8 cellular contexts compared by ENCODE assay signal in genomic region chr19:39970424-39970673, GRCh38. TPM values are rescaled to one million over a fixed set of nuclear protein-coding genes. Genes with fewer than 3 reads are reported as not detected.
A peak's percentile ranks its signal among the peaks of the same experiment; 100 is the strongest.
DNase-seq lines count a peak whose midpoint lies in the region; ATAC-seq lines count a peak whose summit lies in the region.

No MANE protein-coding gene starts in this region.

- H3K36me3 ChIP-seq in iPS-15b (ENCODE audit: control insufficient read depth, insufficient read depth, low read length) = peaks cover 26% of the 10 kb centered on the region

- DNase-seq in NCI-H2171 (lab: John Stamatoyannopoulos, UW) (peak; percentile 29), NCI-H2171 treated with DMSO at 0.1 percent for 48 hours (lab: John Stamatoyannopoulos, UW) (no peak), A172 (ENCODE audit: low spot score) (no peak)
- no peak for DNase-seq in stimulated activated effector memory CD8-positive, alpha-beta T cell treated with anti-CD3 and anti-CD28 coated beads, Interleukin-12 subunit alpha, Interleukin-12 subunit beta, amount 100 ng/mL, for 72 hours (ENCODE audit: low spot score in 2 of 2)

- H3K27me3 Mint-ChIP-seq in IgD-negative memory B cell = no peaks in the 10 kb centered on the region
- H3K27me3 Mint-ChIP-seq in activated T-helper 17 cell treated with anti-CD3 and anti-CD28 coated beads, Interleukin-2, amount 50 U/mL, for 72 hours = no peaks in the 10 kb centered on the region

- peak; percentile 38 for ATAC-seq in activated T-helper 17 cell treated with anti-CD3 and anti-CD28 coated beads, Interleukin-2, amount 50 U/mL, for 72 hours (replicated peaks)
- peak; percentile 52 for ATAC-seq in stimulated activated effector memory CD8-positive, alpha-beta T cell treated with anti-CD3 and anti-CD28 coated beads, Interleukin-12 subunit alpha, Interleukin-12 subunit beta, amount 100 ng/mL, for 72 hours
- no peak for ATAC-seq in GM18858 (IDR thresholded peaks at IDR 0.05; ENCODE audit: unreplicated experiment)

- no peaks in the 10 kb centered on the region for H3K4me1 ChIP-seq in iPS-15b (ENCODE audit: control insufficient read depth, insufficient read depth, low read length)

- no peaks in the 10 kb centered on the region for H3K27me3 ChIP-seq in iPS-15b (ENCODE audit: control insufficient read depth, insufficient read depth, low read length)

- peak overlapping the region; percentile 88 to 98 (median 96) for H3K4me3 Mint-ChIP-seq in IgD-negative memory B cell
- peak overlapping the region; percentile 97 for H3K4me3 Mint-ChIP-seq in activated T-helper 17 cell treated with anti-CD3 and anti-CD28 coated beads, Interleukin-2, amount 50 U/mL, for 72 hours
- peak overlapping the region; percentile 97 for H3K4me3 Mint-ChIP-seq in stimulated activated effector memory CD8-positive, alpha-beta T cell treated with anti-CD3 and anti-CD28 coated beads, Interleukin-12 subunit alpha, Interleukin-12 subunit beta, amount 100 ng/mL, for 72 hours

- H3K9ac ChIP-seq in iPS-15b (ENCODE audit: low read depth, low read length) = peak overlapping the region; percentile 71

- peak overlapping the region; percentile 70 to 98 (median 97) for H3K27ac Mint-ChIP-seq in IgD-negative memory B cell
- H3K27ac Mint-ChIP-seq in activated T-helper 17 cell treated with anti-CD3 and anti-CD28 coated beads, Interleukin-2, amount 50 U/mL, for 72 hours = peak overlapping the region; percentile 99
- peak overlapping the region; percentile 99 for H3K27ac Mint-ChIP-seq in stimulated activated effector memory CD8-positive, alpha-beta T cell treated with anti-CD3 and anti-CD28 coated beads, Interleukin-12 subunit alpha, Interleukin-12 subunit beta, amount 100 ng/mL, for 72 hours

- H3K9me3 Mint-ChIP-seq in IgD-negative memory B cell = no peaks in the 10 kb centered on the region
- H3K9me3 Mint-ChIP-seq in activated T-helper 17 cell treated with anti-CD3 and anti-CD28 coated beads, Interleukin-2, amount 50 U/mL, for 72 hours = no peaks in the 10 kb centered on the region
- no peaks in the 10 kb centered on the region for H3K9me3 Mint-ChIP-seq in stimulated activated effector memory CD8-positive, alpha-beta T cell treated with anti-CD3 and anti-CD28 coated beads, Interleukin-12 subunit alpha, Interleukin-12 subunit beta, amount 100 ng/mL, for 72 hours

- H3K4me1 Mint-ChIP-seq in IgD-negative memory B cell = peaks cover 19 to 29% (median 21%) of the 10 kb centered on the region in 3 donors
- peaks cover 27% of the 10 kb centered on the region for H3K4me1 Mint-ChIP-seq in activated T-helper 17 cell treated with anti-CD3 and anti-CD28 coated beads, Interleukin-2, amount 50 U/mL, for 72 hours
- H3K4me1 Mint-ChIP-seq in stimulated activated effector memory CD8-positive, alpha-beta T cell treated with anti-CD3 and anti-CD28 coated beads, Interleukin-12 subunit alpha, Interleukin-12 subunit beta, amount 100 ng/mL, for 72 hours = peaks cover 62% of the 10 kb centered on the region

- no peaks in the 10 kb centered on the region for H3K9me3 ChIP-seq in iPS-15b (ENCODE audit: control insufficient read depth, insufficient read depth, low read length)

- H3K4me3 ChIP-seq in iPS-15b (ENCODE audit: low read depth, low read length) = peak overlapping the region; percentile 96

- peaks cover 7% of the 10 kb centered on the region for H3K36me3 Mint-ChIP-seq in IgD-negative memory B cell
- H3K36me3 Mint-ChIP-seq in activated T-helper 17 cell treated with anti-CD3 and anti-CD28 coated beads, Interleukin-2, amount 50 U/mL, for 72 hours (ENCODE audit: low read depth) = peaks cover 65% of the 10 kb centered on the region
- H3K36me3 Mint-ChIP-seq in stimulated activated effector memory CD8-positive, alpha-beta T cell treated with anti-CD3 and anti-CD28 coated beads, Interleukin-12 subunit alpha, Interleukin-12 subunit beta, amount 100 ng/mL, for 72 hours = peaks cover 54% of the 10 kb centered on the region

RNA-seq across cellular contexts. Expression of gene PSMC4, which starts 0.6 kb away (rescaled TPM):
- polyA plus RNA-seq in IgD-negative memory B cell = 98.9 TPM
- total RNA-seq in activated T-helper 17 cell treated with anti-CD3 and anti-CD28 coated beads, Interleukin-2, amount 50 U/mL, for 72 hours = 100 to 1,000 TPM in 1 of 2 donors, 10 to 100 TPM in 1; 66.4 to 121 TPM
- total RNA-seq in A172 (2014; rRNA removed; shearing (Covaris generic)) = 254 and 309 TPM in 2 replicates

RNA-seq across cellular contexts. Expression of gene ZNF546, which starts 26.5 kb away (rescaled TPM):
- 3.6 TPM for polyA plus RNA-seq in IgD-negative memory B cell
- 10 to 100 TPM in 1 of 2 donors, 1 to 10 TPM in 1; 5.8 to 10.2 TPM for total RNA-seq in activated T-helper 17 cell treated with anti-CD3 and anti-CD28 coated beads, Interleukin-2, amount 50 U/mL, for 72 hours
- total RNA-seq in A172 (2014; rRNA removed; shearing (Covaris generic)) = 1.1 and 3.7 TPM in 2 replicates

RNA-seq across cellular contexts. Expression of gene FCGBP, which starts 35.9 kb away (rescaled TPM):
- 0.25 TPM for polyA plus RNA-seq in IgD-negative memory B cell
- total RNA-seq in activated T-helper 17 cell treated with anti-CD3 and anti-CD28 coated beads, Interleukin-2, amount 50 U/mL, for 72 hours = 10 to 100 TPM in 1 of 2 donors, 1 to 10 TPM in 1; 2.1 to 11.3 TPM
- total RNA-seq in A172 (2014; rRNA removed; shearing (Covaris generic)) = 0.07 TPM in 1 of 2 replicates, not detected in the other
